Comparison of ENCODE assay signal across 8 cellular contexts in genomic region chrX:155026727-155027508, GRCh38. TPM values are rescaled to one million over a fixed set of nuclear protein-coding genes. Genes with fewer than 3 reads are reported as not detected.
A peak's percentile ranks its signal among the peaks of the same experiment; 100 is the strongest.
DNase-seq lines count a peak whose midpoint lies in the region; ATAC-seq, FAIRE-seq and TF ChIP-seq lines count a peak whose summit lies in the region.

FUNDC2 (plus strand) TSS chrX:155026844; CDS start chrX:155026939, 95 bp downstream.

- no peaks in the 10 kb centered on the region for H3K36me3 Mint-ChIP-seq in activated naive CD4-positive, alpha-beta T cell treated with anti-CD3 and anti-CD28 coated beads for 36 hours (ENCODE audit: low read depth)

- peak within 1 kb of the TSS; percentile 93 for H3K27ac Mint-ChIP-seq in activated naive CD4-positive, alpha-beta T cell treated with anti-CD3 and anti-CD28 coated beads for 36 hours

- TF ChIP-seq POLR2A in NB4 (IDR thresholded peaks at IDR 0.05; ENCODE audit: extremely low read depth, insufficient read length) = peak; percentile 77

- H3K36me3 ChIP-seq in GM06990 (ENCODE audit: control insufficient read depth, insufficient read depth, low read length) (no peaks in the 10 kb centered on the region), neutrophil (no peaks in the 10 kb centered on the region)

- H3K4me3 ChIP-seq in GM06990 (replicated peaks; ENCODE audit: low read depth, low read length) = peak within 1 kb of the TSS; percentile 78
- peak within 1 kb of the TSS; percentile 89 for H3K4me3 ChIP-seq in NB4 (ENCODE audit: low read depth, low read length)
- peak within 1 kb of the TSS; percentile 60 to 71 for H3K4me3 ChIP-seq in neutrophil (ENCODE audit: low read depth in 1 of 2, low read length in 1 of 2)

- ATAC-seq in HG02571 (IDR thresholded peaks at IDR 0.05; ENCODE audit: unreplicated experiment) = peak; percentile 87

- no peak for FAIRE-seq in frontal cortex (lab: Jason Lieb, UNC)

- no peaks in the 10 kb centered on the region for H3K27me3 Mint-ChIP-seq in activated naive CD4-positive, alpha-beta T cell treated with anti-CD3 and anti-CD28 coated beads for 36 hours (ENCODE audit: low read depth)

- intact Hi-C loops in activated naive CD4-positive, alpha-beta T cell treated with anti-CD3 and anti-CD28 coated beads for 36 hours (cut with micrococcal nuclease) = loop anchor here (1.0 to 2.0 kb wide), 6 partner anchors 30 to 264 kb away; partner anchors contain the start of genes BRCC3, CMC4, DKC1 and MTCP1

- peaks cover 6 to 11% of the 10 kb centered on the region in 2 experiments for H3K4me1 ChIP-seq in neutrophil (ENCODE audit: control insufficient read depth in 1 of 2, insufficient read depth in 1 of 2, low read depth in 1 of 2, low read length in 1 of 2)

- TF ChIP-seq CTCF in GM06990 (IDR thresholded peaks at IDR 0.05; ENCODE audit: insufficient read depth, low read length, poor library complexity, severe bottlenecking) (no peak), NB4 (IDR thresholded peaks at IDR 0.05; ENCODE audit: low read depth, low read length) (no peak), neutrophil (IDR thresholded peaks at IDR 0.05) (no peak)

- no peaks in the 10 kb centered on the region for H3K9me3 ChIP-seq in neutrophil

- H3K9me3 Mint-ChIP-seq in activated naive CD4-positive, alpha-beta T cell treated with anti-CD3 and anti-CD28 coated beads for 36 hours = no peaks in the 10 kb centered on the region

- H3K4me1 Mint-ChIP-seq in activated naive CD4-positive, alpha-beta T cell treated with anti-CD3 and anti-CD28 coated beads for 36 hours (ENCODE audit: low read depth) = peaks cover 23% of the 10 kb centered on the region

- peak within 1 kb of the TSS; percentile 86 for H3K4me3 Mint-ChIP-seq in activated naive CD4-positive, alpha-beta T cell treated with anti-CD3 and anti-CD28 coated beads for 36 hours

- no peaks in the 10 kb centered on the region for H3K27me3 ChIP-seq in GM06990 (replicated peaks; ENCODE audit: control insufficient read depth, insufficient read depth, low read length)
- no peaks in the 10 kb centered on the region for H3K27me3 ChIP-seq in neutrophil

- DNase-seq in GM06990 (ENCODE audit: extremely low read depth, insufficient read length) = peak; percentile 97
- peak; percentile 95 for DNase-seq in NB4 (ENCODE audit: low read depth)
- DNase-seq in SK-N-DZ (ENCODE audit: low spot score) = peak; percentile 93
- DNase-seq in activated naive CD4-positive, alpha-beta T cell treated with anti-CD3 and anti-CD28 coated beads for 36 hours = peak; percentile 92
- DNase-seq in frontal cortex (ENCODE audit: low spot score in 2 of 2) = peak; percentile 68 to 72
- DNase-seq in substantia nigra (lab: John Stamatoyannopoulos, UW) = peak; percentile 37 to 93 (median 82)

- H3K27ac ChIP-seq in neutrophil (peak within 1 kb of the TSS; percentile 91), substantia nigra (ENCODE audit: low read depth, low read length, poor library complexity, severe bottlenecking) (peak within 1 kb of the TSS; percentile 77)

- CTCF ChIA-PET in activated naive CD4-positive, alpha-beta T cell treated with anti-CD3 and anti-CD28 coated beads for 36 hours (lab: Charles Lee) = no interaction called here

RNA-seq across cellular contexts. Expression of gene FUNDC2, which starts in this region (rescaled TPM):
- polyA plus RNA-seq in SK-N-DZ (2014; cell fraction: cytosol; rRNA removed) = 113 and 129 TPM in 2 replicates
- polyA plus RNA-seq in SK-N-DZ (2014; cell fraction: nucleus; rRNA removed) = 61.0 and 69.9 TPM in 2 replicates
- 10 to 100 TPM; 94.3 to 95.5 TPM for total RNA-seq in activated naive CD4-positive, alpha-beta T cell treated with anti-CD3 and anti-CD28 coated beads for 36 hours
- total RNA-seq in frontal cortex = 28.9 TPM

Comparison
In these comparisons a context has a peak if more than half of its experiments do, and no peak if none do; other contexts are left out.
1. Peak in every context shown above with its lines: DNase-seq, ATAC-seq, H3K4me3 ChIP-seq and H3K27ac ChIP-seq.